In the genomic region with DNA sequence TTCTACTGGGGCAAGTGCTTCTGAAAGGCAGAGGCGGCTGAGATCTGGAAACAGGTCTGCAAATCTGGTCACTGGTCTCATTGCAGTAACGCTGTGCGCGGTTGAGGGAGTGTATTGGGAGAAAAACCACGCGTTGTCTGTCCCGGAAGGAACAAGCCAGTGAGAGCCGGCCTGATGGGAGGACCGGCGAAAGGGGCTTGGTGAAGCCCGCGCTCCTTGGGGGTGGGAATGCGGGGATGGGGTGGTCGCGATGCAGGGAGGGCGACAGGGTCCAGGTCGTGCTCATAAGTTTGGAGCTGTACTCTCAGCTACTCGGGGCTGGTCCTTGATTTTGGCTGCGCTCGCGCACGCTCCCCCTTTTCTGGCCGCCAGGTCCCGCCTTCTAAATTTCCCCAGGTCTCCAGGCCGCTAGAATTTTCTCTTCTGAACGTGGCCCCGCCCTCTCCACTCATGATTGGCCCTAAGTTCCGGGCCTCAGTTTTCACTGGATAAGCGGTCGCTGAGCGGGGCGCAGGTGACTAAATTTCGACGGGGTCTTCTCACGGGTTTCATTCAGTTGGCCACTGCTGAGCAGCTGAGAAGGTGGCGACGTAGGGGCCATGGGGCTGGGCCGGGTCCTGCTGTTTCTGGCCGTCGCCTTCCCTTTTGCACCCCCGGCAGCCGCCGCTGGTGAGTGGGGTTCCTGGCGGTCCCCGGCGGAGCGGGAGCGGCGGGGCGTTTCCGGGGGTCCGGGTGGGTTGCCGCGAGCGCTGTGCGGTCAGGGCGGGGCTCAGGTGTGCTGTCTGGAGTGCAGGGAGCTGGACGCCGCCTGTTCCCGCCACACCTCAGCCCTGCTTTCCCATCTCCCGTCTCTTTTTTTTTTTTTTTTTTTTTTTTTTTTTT, we compare ENCODE assay signal across 1 cellular context.
TF ChIP-seq lines count a peak whose summit lies in the region.

A gene (plus strand): TSS at position 551 of the 882 bp plus-strand sequence. CDS start 49 bp downstream, at position 600.

TF ChIP-seq in IMR-90, 13 proteins besides CTCF, POLR2A, EP300 and RAD21:
- no peak for TF ChIP-seq SMC3 (IDR thresholded peaks at IDR 0.05; ENCODE audit: low read depth, low read length)
- no peak for TF ChIP-seq FOS (IDR thresholded peaks at IDR 0.05; ENCODE audit: low read depth, low read length)
- no peak for TF ChIP-seq MXI1 (IDR thresholded peaks at IDR 0.05; ENCODE audit: borderline replicate concordance, low read depth, low read length)
- no peak for TF ChIP-seq NFE2L2 (IDR thresholded peaks at IDR 0.05; ENCODE audit: low read depth, low read length)
- TF ChIP-seq RCOR1 (IDR thresholded peaks at IDR 0.05; ENCODE audit: insufficient replicate concordance, low read length), result no peak
- TF ChIP-seq MAFK (IDR thresholded peaks at IDR 0.05; ENCODE audit: low read depth, low read length), result no peak
- TF ChIP-seq, protein P1, sequence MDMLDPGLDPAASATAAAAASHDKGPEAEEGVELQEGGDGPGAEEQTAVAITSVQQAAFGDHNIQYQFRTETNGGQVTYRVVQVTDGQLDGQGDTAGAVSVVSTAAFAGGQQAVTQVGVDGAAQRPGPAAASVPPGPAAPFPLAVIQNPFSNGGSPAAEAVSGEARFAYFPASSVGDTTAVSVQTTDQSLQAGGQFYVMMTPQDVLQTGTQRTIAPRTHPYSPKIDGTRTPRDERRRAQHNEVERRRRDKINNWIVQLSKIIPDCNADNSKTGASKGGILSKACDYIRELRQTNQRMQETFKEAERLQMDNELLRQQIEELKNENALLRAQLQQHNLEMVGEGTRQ (IDR thresholded peaks at IDR 0.05; ENCODE audit: low read depth, low read length), result no peak
- no peak for TF ChIP-seq CEBPB (IDR thresholded peaks at IDR 0.05; ENCODE audit: low read depth, low read length)
